ENCODE assay signal across 10 cellular contexts in the genomic region with DNA sequence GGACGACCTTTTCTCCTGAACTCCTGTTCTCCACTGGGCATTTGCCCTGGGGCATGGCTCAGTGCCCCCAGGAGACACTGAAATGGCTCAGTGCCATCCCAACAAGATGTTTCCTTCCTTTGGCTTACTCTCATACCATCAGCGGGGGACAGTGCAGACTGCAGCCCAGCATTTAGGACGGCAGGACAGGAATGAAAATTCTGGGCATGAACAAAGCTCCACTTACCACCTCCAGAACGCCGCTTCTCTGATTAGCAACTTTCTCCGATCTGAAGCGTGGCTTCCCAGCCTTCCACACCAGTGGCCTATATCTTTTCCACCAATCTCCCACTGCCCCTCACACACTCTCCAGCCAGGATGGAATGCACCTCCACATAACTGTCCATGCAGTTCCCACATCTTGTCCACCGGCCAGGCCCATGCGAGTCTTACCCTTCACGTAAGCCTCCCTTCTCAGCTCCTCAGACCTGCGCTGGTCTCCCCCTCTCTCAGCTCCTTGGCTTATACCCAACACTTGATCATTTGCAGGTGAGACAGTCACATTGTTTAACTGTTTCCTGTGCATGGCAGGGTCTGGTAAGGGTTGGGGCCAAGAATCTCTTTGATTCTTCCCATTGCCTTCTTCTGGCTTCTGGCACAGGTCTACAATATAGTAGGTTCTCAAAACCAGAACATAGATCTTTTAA.
A peak's percentile ranks its signal among the peaks of the same experiment; 100 is the strongest.
DNase-seq lines count a peak whose midpoint lies in the region; ATAC-seq lines count a peak whose summit lies in the region.
"Had no signal": no experiment of that assay in that cellular context is flagged by ENCODE, and none has a peak within 500 bp of the region (broad histone marks: within the 10 kb centered on the region; RNA-seq: fewer than 3 reads in every experiment).

No MANE protein-coding gene starts in this region.

- no peaks in the 10 kb centered on the region for H3K9me3 ChIP-seq in mucosa of stomach (ENCODE audit: control insufficient read depth, low read length)
- no peaks in the 10 kb centered on the region for H3K9me3 ChIP-seq in trophoblast cell (ENCODE audit: insufficient read depth, low read depth, low read length)

- H3K18ac ChIP-seq in trophoblast cell (ENCODE audit: low read length): no peak overlapping the region

- H3K27ac ChIP-seq in angular gyrus (ENCODE audit: low read depth, low read length) (peak overlapping the region; percentile 27), trophoblast cell (ENCODE audit: low read depth, low read length) (no peak overlapping the region)

- peak overlapping the region; percentile 100 for H3K27ac Mint-ChIP-seq in stimulated activated naive CD8-positive, alpha-beta T cell treated with anti-CD3 and anti-CD28 coated beads, Interleukin-15, Interleukin-2, amounts not matched to agents 100 ng/mL and 50 ng/mL, for 24 hours

- H3K23ac ChIP-seq in trophoblast cell (ENCODE audit: low read length): no peak overlapping the region

- H4K91ac ChIP-seq in trophoblast cell (ENCODE audit: low read depth, low read length): no peak overlapping the region

- H3K4me1 ChIP-seq in mucosa of stomach (ENCODE audit: control insufficient read depth, insufficient read depth, low read length) (peaks cover 6% of the 10 kb centered on the region), trophoblast cell (ENCODE audit: control insufficient read depth in 1 of 2, insufficient read depth in 2 of 2, low read length in 2 of 2) (peaks cover 0 to 6% of the 10 kb centered on the region in 2 experiments)

- H3K9ac ChIP-seq in mucosa of stomach (ENCODE audit: low read length) (peak overlapping the region; percentile 24), trophoblast cell (ENCODE audit: low read length) (no peak overlapping the region)

- H3K4me3 ChIP-seq in mucosa of stomach (ENCODE audit: low read length) (no peak overlapping the region), trophoblast cell (ENCODE audit: low read depth, low read length) (no peak overlapping the region)
- H3K4me3 ChIP-seq: coronary artery had no signal

- H3K36me3 ChIP-seq in mucosa of stomach (ENCODE audit: control insufficient read depth, insufficient read depth, low read length) (no peaks in the 10 kb centered on the region), trophoblast cell (ENCODE audit: control insufficient read depth in 1 of 2, insufficient read depth in 2 of 2, low read length in 2 of 2) (peaks cover 0 to 2% of the 10 kb centered on the region in 2 experiments)

- no peak overlapping the region for H3K4ac ChIP-seq in trophoblast cell (ENCODE audit: low read depth, low read length)

- peaks cover 94% of the 10 kb centered on the region for H3K4me1 Mint-ChIP-seq in stimulated activated naive CD8-positive, alpha-beta T cell treated with anti-CD3 and anti-CD28 coated beads, Interleukin-15, Interleukin-2, amounts not matched to agents 100 ng/mL and 50 ng/mL, for 24 hours (ENCODE audit: low read depth)

- no peak overlapping the region for H2BK12ac ChIP-seq in trophoblast cell (ENCODE audit: low read length)

- no peaks in the 10 kb centered on the region for H3K27me3 Mint-ChIP-seq in stimulated activated naive CD8-positive, alpha-beta T cell treated with anti-CD3 and anti-CD28 coated beads, Interleukin-15, Interleukin-2, amounts not matched to agents 100 ng/mL and 50 ng/mL, for 24 hours

- H3K27me3 ChIP-seq in mucosa of stomach (ENCODE audit: control insufficient read depth, insufficient read depth, low read length): no peaks in the 10 kb centered on the region
- H3K27me3 ChIP-seq in trophoblast cell (ENCODE audit: insufficient read depth, low read length): no peaks in the 10 kb centered on the region

- H3K4me3 Mint-ChIP-seq in stimulated activated naive CD8-positive, alpha-beta T cell treated with anti-CD3 and anti-CD28 coated beads, Interleukin-15, Interleukin-2, amounts not matched to agents 100 ng/mL and 50 ng/mL, for 24 hours: peak overlapping the region; percentile 84

- H2AFZ ChIP-seq in trophoblast cell (ENCODE audit: insufficient read depth, low read length, poor library complexity): no peak overlapping the region

- H3K14ac ChIP-seq in trophoblast cell (ENCODE audit: low read length): no peak overlapping the region

- no peaks in the 10 kb centered on the region for H3K9me3 Mint-ChIP-seq in stimulated activated naive CD8-positive, alpha-beta T cell treated with anti-CD3 and anti-CD28 coated beads, Interleukin-15, Interleukin-2, amounts not matched to agents 100 ng/mL and 50 ng/mL, for 24 hours

- ATAC-seq in stimulated activated naive CD8-positive, alpha-beta T cell treated with anti-CD3 and anti-CD28 coated beads, Interleukin-15, Interleukin-2, amounts not matched to agents 100 U/mL and 50 U/mL, for 24 hours: no peak
- no peak for ATAC-seq in GM21786 (IDR thresholded peaks at IDR 0.05; ENCODE audit: unreplicated experiment)

- WGBS in trophoblast cell (ENCODE audit: extremely low coverage, insufficient coverage, insufficient read length): no CpG with 5 or more reads among the region's 11 CpGs

- no peaks in the 10 kb centered on the region for H3K79me1 ChIP-seq in trophoblast cell (ENCODE audit: low read length)

- no peaks in the 10 kb centered on the region for H3K79me2 ChIP-seq in trophoblast cell (ENCODE audit: control insufficient read depth, insufficient read depth, low read length, poor library complexity)

- H4K8ac ChIP-seq in trophoblast cell (ENCODE audit: low read depth, low read length): no peak overlapping the region

- DNase-seq in stimulated activated naive CD8-positive, alpha-beta T cell treated with anti-CD3 and anti-CD28 coated beads, Interleukin-15, Interleukin-2, amounts not matched to agents 100 U/mL and 50 U/mL, for 24 hours: no peak
- no peak for DNase-seq in trophoblast cell
- no peak for DNase-seq in DMS 273 treated with DMSO at 0.1 percent for 48 hours (lab: John Stamatoyannopoulos, UW)
- no peak for DNase-seq in SHP77 (lab: John Stamatoyannopoulos, UW)
- DNase-seq: NCI-H226 had no signal

- H3K36me3 Mint-ChIP-seq in stimulated activated naive CD8-positive, alpha-beta T cell treated with anti-CD3 and anti-CD28 coated beads, Interleukin-15, Interleukin-2, amounts not matched to agents 100 ng/mL and 50 ng/mL, for 24 hours (ENCODE audit: low read depth): peaks cover 85% of the 10 kb centered on the region

- no peak overlapping the region for H2AK5ac ChIP-seq in trophoblast cell (ENCODE audit: low read length)

- no peak overlapping the region for H2BK120ac ChIP-seq in trophoblast cell (ENCODE audit: insufficient read depth, low read length, poor library complexity)

- H3K4me2 ChIP-seq in trophoblast cell (ENCODE audit: low read length): no peak overlapping the region

- no peak overlapping the region for H4K12ac ChIP-seq in trophoblast cell (ENCODE audit: low read depth, low read length)

- H2BK5ac ChIP-seq in trophoblast cell (ENCODE audit: low read depth, low read length, poor library complexity): no peak overlapping the region
